ENCODE assay signal across 19 cellular contexts in genomic region chr12:122701491-122701890, GRCh38. TPM values are rescaled to one million over a fixed set of nuclear protein-coding genes. Genes with fewer than 3 reads are reported as not detected.
DNase-seq lines count a peak whose midpoint lies in the region; ATAC-seq, FAIRE-seq and TF ChIP-seq lines count a peak whose summit lies in the region.
"Not testable (repeated sequence)": the region's sequence is repeated elsewhere in the genome, so short reads cannot be mapped to it uniquely, and the experiment has no call there.
"Had no signal": no experiment of that assay in that cellular context is flagged by ENCODE, and none has a peak within 500 bp of the region (broad histone marks: within the 10 kb centered on the region; RNA-seq: fewer than 3 reads in every experiment).

No MANE protein-coding gene starts in this region.

- intact Hi-C loops in A673 (cut with micrococcal nuclease; ENCODE audit: unreplicated experiment); IMR-90 (cut with micrococcal nuclease); endothelial cell of umbilical vein (cut with micrococcal nuclease): not testable (repeated sequence)

- DNase-seq in A673 (ENCODE audit: low spot score) (peak; percentile 83), mesenchymal stem cell (peak; percentile 68)
- DNase-seq in IMR-90; RWPE2 (ENCODE audit: low spot score); endothelial cell of umbilical vein (ENCODE audit: low read depth, low spot score); foreskin keratinocyte; type B pancreatic cell (ENCODE audit: extremely low spot score, unreplicated experiment): not testable (repeated sequence)

- POLR2A ChIA-PET in A673 (lab: Charles Lee; ENCODE audit: low non-redundant PET); IMR-90 (lab: Charles Lee; ENCODE audit: unreplicated experiment); endothelial cell of umbilical vein (lab: Charles Lee): not testable (repeated sequence)

- H3K79me2 ChIP-seq in endothelial cell of umbilical vein (ENCODE audit: control insufficient read depth, insufficient read depth, low read length); parathyroid adenoma: not testable (repeated sequence)

- not testable (repeated sequence) for H2BK20ac ChIP-seq in IMR-90 (ENCODE audit: low read depth, low read length)

- in situ Hi-C loops in IMR-90 (cut with MboI; ENCODE audit: low sequenced_read_pairs) = not testable (repeated sequence)

- not testable (repeated sequence) for H4K5ac ChIP-seq in IMR-90 (ENCODE audit: low read depth, low read length)

- H3K14ac ChIP-seq in IMR-90 (replicated peaks; ENCODE audit: low read depth, low read length); mesenchymal stem cell (ENCODE audit: low read length in 2 of 2): not testable (repeated sequence)

- not testable (repeated sequence) for H2BK120ac ChIP-seq in IMR-90 (ENCODE audit: low read depth, low read length); mesenchymal stem cell (ENCODE audit: low read depth, low read length)

- not testable (repeated sequence) for H3K18ac ChIP-seq in IMR-90 (ENCODE audit: low read depth, low read length); mesenchymal stem cell (ENCODE audit: low read depth in 1 of 2, low read length in 2 of 2)

- H3K9me3 Mint-ChIP-seq in type B pancreatic cell = not testable (repeated sequence)

- not testable (repeated sequence) for H2AK9ac ChIP-seq in IMR-90 (replicated peaks; ENCODE audit: low read depth, low read length, poor library complexity)

- H3K9me3 ChIP-seq in A673 (ENCODE audit: low read depth, low read length, poor library complexity, severe bottlenecking); IMR-90 (ENCODE audit: control insufficient read depth, insufficient read depth, low read length); RWPE2 (ENCODE audit: severe bottlenecking); endothelial cell of umbilical vein (replicated peaks; ENCODE audit: control insufficient read depth, insufficient read depth, low read length); mesenchymal stem cell (ENCODE audit: control insufficient read depth, low read length); parathyroid adenoma (ENCODE audit: control insufficient read depth, low read length): not testable (repeated sequence)

- not testable (repeated sequence) for H2BK12ac ChIP-seq in mesenchymal stem cell (ENCODE audit: low read length in 2 of 2)

- peaks cover 21% of the 10 kb centered on the region for H3K4me1 Mint-ChIP-seq in type B pancreatic cell (ENCODE audit: unreplicated experiment)

- H2AFZ ChIP-seq in IMR-90 (replicated peaks; ENCODE audit: low read length, poor library complexity); endothelial cell of umbilical vein (ENCODE audit: low read depth, low read length); mesenchymal stem cell (ENCODE audit: low read depth, low read length): not testable (repeated sequence)
- H2AFZ ChIP-seq in parathyroid adenoma = peak overlapping the region; percentile 23

- not testable (repeated sequence) for BruUV-seq in A673 (replicated peaks; lab: Mats Ljungman, UMichigan); IMR-90 (replicated peaks; lab: Mats Ljungman, UMichigan); endothelial cell of umbilical vein (replicated peaks; lab: Mats Ljungman, UMichigan)

- H4K91ac ChIP-seq in IMR-90 (ENCODE audit: insufficient read depth, low read depth, low read length); mesenchymal stem cell (ENCODE audit: low read length): not testable (repeated sequence)

- H4K8ac ChIP-seq in IMR-90 (ENCODE audit: low read depth in 2 of 2, low read length in 2 of 2) = 0 out of 4 replicates have a peak overlapping the region, but pooled peaks of 1 of the 2 experiments have one; percentile 16
- H4K8ac ChIP-seq in mesenchymal stem cell (ENCODE audit: low read length) = not testable (repeated sequence)

- peak overlapping the region; percentile 86 for H3K27ac Mint-ChIP-seq in type B pancreatic cell

- H3K4me1 ChIP-seq in A673 (ENCODE audit: insufficient read depth, low read length, poor library complexity, severe bottlenecking) = peaks cover 20% of the 10 kb centered on the region
- H3K4me1 ChIP-seq in IMR-90 (ENCODE audit: control insufficient read depth, insufficient read depth, low read length); endothelial cell of umbilical vein (ENCODE audit: control insufficient read depth, extremely low read depth, insufficient read depth, low read length); mesenchymal stem cell (ENCODE audit: control insufficient read depth, insufficient read depth, low read depth, low read length): not testable (repeated sequence)
- peaks cover 34% of the 10 kb centered on the region for H3K4me1 ChIP-seq in RWPE2 (ENCODE audit: insufficient read depth, poor library complexity, severe bottlenecking)
- H3K4me1 ChIP-seq in foreskin keratinocyte = peaks cover 28% of the 10 kb centered on the region
- H3K4me1 ChIP-seq in parathyroid adenoma = peaks cover 37% of the 10 kb centered on the region

- H2BK5ac ChIP-seq in IMR-90 (ENCODE audit: low read depth, low read length, poor library complexity, severe bottlenecking); mesenchymal stem cell (ENCODE audit: low read depth, low read length, poor library complexity, severe bottlenecking): not testable (repeated sequence)

- TF ChIP-seq RAD21 in IMR-90 (IDR thresholded peaks at IDR 0.05; ENCODE audit: low read length) = not testable (repeated sequence)

- not testable (repeated sequence) for H3K56ac ChIP-seq in IMR-90 (ENCODE audit: extremely low read depth, insufficient read depth, low read length)

- CTCF ChIA-PET in A673 (lab: Charles Lee); IMR-90 (lab: Yijun Ruan, JAX); endothelial cell of umbilical vein (lab: Charles Lee): not testable (repeated sequence)

- not testable (repeated sequence) for H4K20me1 ChIP-seq in IMR-90 (ENCODE audit: insufficient read depth, low read length); endothelial cell of umbilical vein (replicated peaks; ENCODE audit: control insufficient read depth, extremely low read depth, insufficient read depth, low read length)

- not testable (repeated sequence) for H3K36me3 Mint-ChIP-seq in type B pancreatic cell

- 43% methylated on average over 2 of the region's 4 CpGs; no CpG with 5 or more reads in 1 of the 2 experiments for WGBS in IMR-90 (ENCODE audit: extremely low coverage in 2 of 2, insufficient read length in 1 of 2), 2 experiments
- WGBS in mesenchymal stem cell = 34% methylated on average over 4 of the region's 4 CpGs

- H3K9ac ChIP-seq in IMR-90 (ENCODE audit: low read depth, low read length); endothelial cell of umbilical vein (replicated peaks; ENCODE audit: extremely low read depth, insufficient read depth, low read length); mesenchymal stem cell (ENCODE audit: low read length); parathyroid adenoma: not testable (repeated sequence)

- not testable (repeated sequence) for H3K27me3 Mint-ChIP-seq in type B pancreatic cell

- not testable (repeated sequence) for H2BK15ac ChIP-seq in IMR-90 (ENCODE audit: low read depth, low read length); mesenchymal stem cell (ENCODE audit: low read depth, poor library complexity, severe bottlenecking)

- not testable (repeated sequence) for H3K23ac ChIP-seq in IMR-90 (ENCODE audit: low read depth, low read length); mesenchymal stem cell (ENCODE audit: low read length in 2 of 2)

- peak; percentile 42; the same call in 1 of the 2 replicates for ATAC-seq in IMR-90 (ENCODE audit: low read depth)
- ATAC-seq in RWPE2 (ENCODE audit: low read depth); foreskin keratinocyte: not testable (repeated sequence)

- peak overlapping the region; percentile 73 for H3K27ac ChIP-seq in A673 (ENCODE audit: low read depth, low read length, poor library complexity, severe bottlenecking)
- H3K27ac ChIP-seq in IMR-90 (ENCODE audit: insufficient read depth, low read length); endothelial cell of umbilical vein (ENCODE audit: insufficient read depth, low read depth, low read length); mesenchymal stem cell (ENCODE audit: low read length, poor library complexity, severe bottlenecking): not testable (repeated sequence)
- H3K27ac ChIP-seq in RWPE2 (ENCODE audit: poor library complexity, severe bottlenecking) = peak overlapping the region; percentile 72
- peak overlapping the region; percentile 97 for H3K27ac ChIP-seq in foreskin keratinocyte
- H3K27ac ChIP-seq in parathyroid adenoma = peak overlapping the region; percentile 60

- H2AK5ac ChIP-seq in IMR-90 (ENCODE audit: low read depth, low read length); mesenchymal stem cell (ENCODE audit: low read length, severe bottlenecking): not testable (repeated sequence)

- FAIRE-seq in endothelial cell of umbilical vein (lab: Jason Lieb, UNC) = peak; percentile 18

- H3K27me3 ChIP-seq in A673 (replicated peaks; ENCODE audit: insufficient read depth, low read depth, low read length, poor library complexity); IMR-90 (ENCODE audit: control insufficient read depth, insufficient read depth, low read length); RWPE2 (ENCODE audit: insufficient read depth, poor library complexity, severe bottlenecking); endothelial cell of umbilical vein (ENCODE audit: control insufficient read depth in 2 of 2, insufficient read depth in 2 of 2, low read length in 2 of 2); foreskin keratinocyte; mesenchymal stem cell (ENCODE audit: control insufficient read depth in 1 of 2, insufficient read depth in 1 of 2, low read length in 2 of 2); parathyroid adenoma (ENCODE audit: control insufficient read depth, insufficient read depth, low read length): not testable (repeated sequence)

- dilution Hi-C loops in IMR-90 (cut with HindIII; ENCODE audit: low sequenced_read_pairs, unreplicated experiment); endothelial cell of umbilical vein (cut with MboI; ENCODE audit: extremely low pct_ligation_motif_present, low sequenced_read_pairs): not testable (repeated sequence)

- H3K4ac ChIP-seq in IMR-90 (ENCODE audit: low read depth, low read length); mesenchymal stem cell (ENCODE audit: low read depth in 1 of 2, low read length in 2 of 2): not testable (repeated sequence)

- not testable (repeated sequence) for H3K9me1 ChIP-seq in IMR-90 (ENCODE audit: insufficient read depth, low read length); endothelial cell of umbilical vein (replicated peaks; ENCODE audit: control insufficient read depth, extremely low read depth, insufficient read depth, low read length)

- peak overlapping the region; percentile 85 for H3K4me3 Mint-ChIP-seq in type B pancreatic cell

- not testable (repeated sequence) for H3K4me2 ChIP-seq in IMR-90 (ENCODE audit: low read depth, low read length); endothelial cell of umbilical vein (ENCODE audit: insufficient read depth, low read length); mesenchymal stem cell (ENCODE audit: low read length, poor library complexity, severe bottlenecking)
- peak overlapping the region; percentile 73 for H3K4me2 ChIP-seq in parathyroid adenoma (ENCODE audit: low read length)

- H3K79me1 ChIP-seq in IMR-90 (ENCODE audit: low read depth in 1 of 2, low read length in 2 of 2); mesenchymal stem cell (replicated peaks; ENCODE audit: low read length, poor library complexity, severe bottlenecking): not testable (repeated sequence)

- TF ChIP-seq CTCF in A673 (conservative IDR thresholded peaks at IDR 0.05; ENCODE audit: low read depth, low read length); IMR-90 (conservative IDR thresholded peaks at IDR 0.05; ENCODE audit: low read depth, low read length); RWPE2 (IDR thresholded peaks at IDR 0.05; ENCODE audit: poor library complexity, severe bottlenecking); endothelial cell of umbilical vein (IDR thresholded peaks at IDR 0.05; ENCODE audit: extremely low read depth in 1 of 2, insufficient read depth in 1 of 2, low read depth in 1 of 2, low read length in 2 of 2); foreskin keratinocyte (conservative IDR thresholded peaks at IDR 0.05); parathyroid adenoma (IDR thresholded peaks at IDR 0.05); type B pancreatic cell (conservative IDR thresholded peaks at IDR 0.05): not testable (repeated sequence)

- not testable (repeated sequence) for H3K4me3 ChIP-seq in A673 (ENCODE audit: low read depth, low read length, poor library complexity, severe bottlenecking); IMR-90 (ENCODE audit: insufficient read depth, low read depth, low read length); RWPE2 (ENCODE audit: severe bottlenecking); endothelial cell of umbilical vein (replicated peaks in 1 of 3; ENCODE audit: insufficient read depth in 1 of 3, low read depth in 1 of 3, low read length in 3 of 3); mesenchymal stem cell (ENCODE audit: insufficient read depth in 1 of 2, low read depth in 1 of 2, low read length in 2 of 2)
- H3K4me3 ChIP-seq in parathyroid adenoma (ENCODE audit: low read depth, low read length) = peak overlapping the region; percentile 47

- H3K36me3 ChIP-seq in A673 (ENCODE audit: insufficient read depth, low read length, poor library complexity, severe bottlenecking); IMR-90 (ENCODE audit: control insufficient read depth, insufficient read depth, low read length); RWPE2 (ENCODE audit: low read depth); endothelial cell of umbilical vein (ENCODE audit: control insufficient read depth in 2 of 2, extremely low read depth in 1 of 2, insufficient read depth in 2 of 2, low read length in 2 of 2); mesenchymal stem cell (ENCODE audit: control insufficient read depth in 1 of 2, insufficient read depth in 2 of 2, low read depth in 1 of 2, low read length in 2 of 2); parathyroid adenoma (ENCODE audit: control insufficient read depth, insufficient read depth, low read length): not testable (repeated sequence)

- not testable (repeated sequence) for TF ChIP-seq POLR2A in IMR-90 (IDR thresholded peaks at IDR 0.05; ENCODE audit: low read depth, low read length); endothelial cell of umbilical vein (IDR thresholded peaks at IDR 0.05; ENCODE audit: low read depth, low read length)

RNA-seq across cellular contexts. Expression of gene HCAR2, which starts 1.7 kb away (rescaled TPM):
- total RNA-seq in A673 (2021) = 0.24 and 0.34 TPM in 2 replicates
- not detected in 2 replicates for total RNA-seq in IMR-90 (2012; rRNA removed)
- not detected in 2 replicates for polyA plus RNA-seq in IMR-90 (2012; rRNA removed)
- polyA plus RNA-seq in IMR-90 (2012; cell fraction: cytosol; rRNA removed) = not detected in 2 replicates
- polyA plus RNA-seq in IMR-90 (2012; cell fraction: nucleus; rRNA removed; ENCODE audit: low replicate concordance) = not detected in 2 replicates
- not detected in 2 replicates for total RNA-seq in endothelial cell of umbilical vein
- polyA plus RNA-seq in endothelial cell of umbilical vein = not detected in 2 replicates
- not detected in 2 replicates for polyA plus RNA-seq in endothelial cell of umbilical vein (2011; cell fraction: cytosol; rRNA removed)
- polyA plus RNA-seq in endothelial cell of umbilical vein (2011; cell fraction: nucleus; rRNA removed) = not detected in 2 replicates
- polyA plus RNA-seq in endothelial cell of umbilical vein (2012) = not detected in 2 replicates
- not detected in 2 replicates for polyA minus RNA-seq in endothelial cell of umbilical vein
- polyA minus RNA-seq in endothelial cell of umbilical vein (2011; cell fraction: cytosol; rRNA and poly(A)+ RNA removed) = not detected
- polyA minus RNA-seq in endothelial cell of umbilical vein (2011; cell fraction: nucleus; rRNA and poly(A)+ RNA removed) = not detected in 2 replicates
- 2.2 TPM in 2 replicates for total RNA-seq in foreskin keratinocyte
- 2.1 and 2.3 TPM in 2 replicates for polyA plus RNA-seq in foreskin keratinocyte
- 3.9 TPM for polyA plus RNA-seq in mesenchymal stem cell (2013, experiment 1 of 2)
- polyA plus RNA-seq in mesenchymal stem cell (2013, experiment 2 of 2) = 4.1 TPM
- total RNA-seq in type B pancreatic cell (ENCODE audit: low replicate concordance) = 21.4 and 93.8 TPM in 2 replicates
- total RNA-seq: GM23248, H9, HFFc6, HT1080, K562, M059J, PC-3, RPMI7951, SK-MEL-5 had no signal
- polyA plus RNA-seq: AG04450, GM23248, K562 had no signal

RNA-seq across cellular contexts. Expression of gene HCAR3, which starts 15.1 kb away (rescaled TPM):
- total RNA-seq in A673 (2021) (0.37 TPM in 1 of 2 replicates, not detected in the other), IMR-90 (2012; rRNA removed) (not detected in 2 replicates), endothelial cell of umbilical vein (not detected in 2 replicates), foreskin keratinocyte (0.92 and 1.2 TPM in 2 replicates), type B pancreatic cell (ENCODE audit: low replicate concordance) (0.46 and 2.6 TPM in 2 replicates)
- polyA plus RNA-seq in IMR-90 (2012; rRNA removed) (not detected in 2 replicates), endothelial cell of umbilical vein (0.05 and 0.06 TPM in 2 replicates), foreskin keratinocyte (0.85 and 1.2 TPM in 2 replicates)
- not detected in 2 replicates for polyA plus RNA-seq in IMR-90 (2012; cell fraction: cytosol; rRNA removed)
- polyA plus RNA-seq in IMR-90 (2012; cell fraction: nucleus; rRNA removed; ENCODE audit: low replicate concordance) = not detected in 2 replicates
- polyA plus RNA-seq in endothelial cell of umbilical vein (2011; cell fraction: cytosol; rRNA removed) = 0.03 TPM in 1 of 2 replicates, not detected in the other
- not detected in 2 replicates for polyA plus RNA-seq in endothelial cell of umbilical vein (2011; cell fraction: nucleus; rRNA removed)
- polyA plus RNA-seq in endothelial cell of umbilical vein (2012) = not detected in 2 replicates
- 0.19 TPM in 1 of 2 replicates, not detected in the other for polyA minus RNA-seq in endothelial cell of umbilical vein
- not detected for polyA minus RNA-seq in endothelial cell of umbilical vein (2011; cell fraction: cytosol; rRNA and poly(A)+ RNA removed)
- 0.19 TPM in 1 of 2 replicates, not detected in the other for polyA minus RNA-seq in endothelial cell of umbilical vein (2011; cell fraction: nucleus; rRNA and poly(A)+ RNA removed)
- polyA plus RNA-seq in mesenchymal stem cell (2013, experiment 1 of 2) = 0.43 TPM
- polyA plus RNA-seq in mesenchymal stem cell (2013, experiment 2 of 2) = 0.29 TPM
- total RNA-seq: GM23248, H9, HFFc6, HT1080, K562, M059J, PC-3, Right ventricle myocardium superior, RPMI7951, SK-MEL-5 had no signal
- polyA plus RNA-seq: AG04450, GM23248, K562 had no signal

RNA-seq across cellular contexts. Expression of gene HCAR1, which starts 29.2 kb away (rescaled TPM):
- total RNA-seq in A673 (2021) = 1.9 and 2.0 TPM in 2 replicates
- total RNA-seq in IMR-90 (2012; rRNA removed) = under 0.01 TPM in 1 of 2 replicates, not detected in the other
- polyA plus RNA-seq in IMR-90 (2012; rRNA removed) = 0.03 TPM in 2 replicates
- 0.01 and 0.02 TPM in 2 replicates for polyA plus RNA-seq in IMR-90 (2012; cell fraction: cytosol; rRNA removed)
- 0.01 TPM in 1 of 2 replicates, not detected in the other for polyA plus RNA-seq in IMR-90 (2012; cell fraction: nucleus; rRNA removed; ENCODE audit: low replicate concordance)
- total RNA-seq in endothelial cell of umbilical vein = not detected in 2 replicates
- 0.02 and 0.04 TPM in 2 replicates for polyA plus RNA-seq in endothelial cell of umbilical vein
- polyA plus RNA-seq in endothelial cell of umbilical vein (2011; cell fraction: cytosol; rRNA removed) = 0.01 TPM in 2 replicates
- not detected in 2 replicates for polyA plus RNA-seq in endothelial cell of umbilical vein (2011; cell fraction: nucleus; rRNA removed)
- polyA plus RNA-seq in endothelial cell of umbilical vein (2012) = not detected in 2 replicates
- 0.10 TPM in 1 of 2 replicates, not detected in the other for polyA minus RNA-seq in endothelial cell of umbilical vein
- not detected for polyA minus RNA-seq in endothelial cell of umbilical vein (2011; cell fraction: cytosol; rRNA and poly(A)+ RNA removed)
- polyA minus RNA-seq in endothelial cell of umbilical vein (2011; cell fraction: nucleus; rRNA and poly(A)+ RNA removed) = not detected in 2 replicates
- 0.10 TPM in 1 of 2 replicates, not detected in the other for total RNA-seq in foreskin keratinocyte
- polyA plus RNA-seq in foreskin keratinocyte = 0.01 TPM in 1 of 2 replicates, not detected in the other
- not detected for polyA plus RNA-seq in mesenchymal stem cell (2013, experiment 1 of 2)
- not detected for polyA plus RNA-seq in mesenchymal stem cell (2013, experiment 2 of 2)
- total RNA-seq in type B pancreatic cell (ENCODE audit: low replicate concordance) = 5.0 and 7.4 TPM in 2 replicates
- total RNA-seq: GM23248, HFFc6, K562, M059J, SK-MEL-5 had no signal
- polyA plus RNA-seq: GM23248, K562 had no signal

RNA-seq across cellular contexts. Expression of gene DENR, which starts 51.1 kb away (rescaled TPM):
- total RNA-seq in A673 (2021) (104 and 116 TPM in 2 replicates), IMR-90 (2012; rRNA removed) (8.2 and 32.2 TPM in 2 replicates), endothelial cell of umbilical vein (66.5 and 70.3 TPM in 2 replicates), foreskin keratinocyte (57.7 and 64.4 TPM in 2 replicates), type B pancreatic cell (ENCODE audit: low replicate concordance) (63.2 and 75.2 TPM in 2 replicates)
- polyA plus RNA-seq in IMR-90 (2012; rRNA removed) (18.4 and 24.5 TPM in 2 replicates), endothelial cell of umbilical vein (20.3 and 25.8 TPM in 2 replicates), foreskin keratinocyte (36.9 and 45.0 TPM in 2 replicates)
- polyA plus RNA-seq in IMR-90 (2012; cell fraction: cytosol; rRNA removed) = 6.0 and 8.7 TPM in 2 replicates
- 3.4 and 14.4 TPM in 2 replicates for polyA plus RNA-seq in IMR-90 (2012; cell fraction: nucleus; rRNA removed; ENCODE audit: low replicate concordance)
- polyA plus RNA-seq in endothelial cell of umbilical vein (2011; cell fraction: cytosol; rRNA removed) = 25.4 and 27.2 TPM in 2 replicates
- polyA plus RNA-seq in endothelial cell of umbilical vein (2011; cell fraction: nucleus; rRNA removed) = 19.6 and 28.4 TPM in 2 replicates
- 47.4 and 66.3 TPM in 2 replicates for polyA plus RNA-seq in endothelial cell of umbilical vein (2012)
- polyA minus RNA-seq in endothelial cell of umbilical vein = 19.9 and 25.6 TPM in 2 replicates
- 16.8 TPM for polyA minus RNA-seq in endothelial cell of umbilical vein (2011; cell fraction: cytosol; rRNA and poly(A)+ RNA removed)
- 13.8 and 16.6 TPM in 2 replicates for polyA minus RNA-seq in endothelial cell of umbilical vein (2011; cell fraction: nucleus; rRNA and poly(A)+ RNA removed)
- polyA plus RNA-seq in mesenchymal stem cell (2013, experiment 1 of 2) = 48.0 TPM
- polyA plus RNA-seq in mesenchymal stem cell (2013, experiment 2 of 2) = 49.1 TPM
